In the genomic region with DNA sequence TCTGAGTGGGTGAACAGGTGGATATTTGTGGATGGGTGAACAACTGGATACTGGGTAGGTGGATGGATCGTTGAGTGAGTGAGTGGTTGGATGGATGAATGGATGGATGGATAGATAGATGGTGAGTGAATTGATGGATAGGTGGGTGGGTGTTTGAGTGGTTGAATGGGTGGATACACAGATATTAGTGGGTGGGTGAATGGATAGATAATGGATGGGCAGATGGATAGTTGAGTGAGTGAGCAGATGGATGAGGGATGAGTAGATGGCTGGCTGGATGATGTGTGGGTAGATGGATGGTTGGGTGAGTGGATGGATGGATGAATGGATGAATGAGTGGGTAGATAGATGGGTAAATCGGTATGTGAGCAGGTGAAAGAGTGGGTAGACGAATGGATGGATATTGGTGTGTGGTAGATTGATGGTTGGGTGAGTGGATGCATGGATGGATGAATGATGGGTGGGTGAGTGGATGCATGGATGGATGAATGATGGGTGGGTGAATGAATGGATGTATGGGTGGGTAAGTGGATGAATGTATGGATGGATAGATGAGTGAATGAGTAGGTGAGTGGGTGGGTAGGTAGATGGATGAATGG, we compare ENCODE assay signal across 33 cellular contexts.
"Had no signal": no experiment of that assay in that cellular context is flagged by ENCODE, and none has a peak within 500 bp of the region (broad histone marks: within the 10 kb centered on the region; RNA-seq: fewer than 3 reads in every experiment).

No MANE protein-coding gene starts in this region.

- DNase-seq: activated effector memory CD4-positive, alpha-beta T cell treated with anti-CD3 and anti-CD28 coated beads, Interleukin-2, amount 50 U/mL, for 16 hours; activated effector memory CD4-positive, alpha-beta T cell treated with Interleukin-2 at 50 U/mL for 16 hours; activated gamma-delta T cell; activated gamma-delta T cell treated with Interleukin-2 at 50 U/mL for 16 hours; activated naive CD4-positive, alpha-beta T cell; activated naive CD4-positive, alpha-beta T cell treated with anti-CD3 and anti-CD28 coated beads for 36 hours; activated naive CD4-positive, alpha-beta T cell treated with anti-CD3 and anti-CD28 coated beads, Interleukin-2, amount 10 ng/mL, durations not matched to agents 7 days and 5 days; activated naive CD4-positive, alpha-beta T cell treated with anti-CD3 and anti-CD28 coated beads, Interleukin-2, amount 50 U/mL, for 16 hours; activated naive CD4-positive, alpha-beta T cell treated with Interleukin-2 at 50 U/mL for 16 hours; activated naive CD8-positive, alpha-beta T cell treated with anti-CD3 and anti-CD28 coated beads for 36 hours; activated naive CD8-positive, alpha-beta T cell treated with anti-CD3 and anti-CD28 coated beads, Interleukin-2, amount 10 ng/mL, durations not matched to agents 7 days and 5 days; activated naive CD8-positive, alpha-beta T cell treated with anti-CD3 and anti-CD28 coated beads, Interleukin-2, amount 50 U/mL, for 24 hours; activated T-cell treated with anti-CD3 and anti-CD28 coated beads, Interleukin-2, amount 50 U/mL, for 1 hour; activated T-cell treated with anti-CD3 and anti-CD28 coated beads, Interleukin-2, amount 50 U/mL, for 24 hours; activated T-cell treated with anti-CD3 and anti-CD28 coated beads, Interleukin-2, amount 50 U/mL, for 4 hours; activated T-cell treated with anti-CD3 and anti-CD28 coated beads, Interleukin-2, amount 50 U/mL, for 48 hours; activated T-cell treated with anti-CD3 and anti-CD28 coated beads, Interleukin-2, amount 50 U/mL, for 72 hours; adrenal gland; amniotic stem cell; amygdala; anterior cingulate cortex; aorta; body of pancreas; brain microvascular endothelial cell; caudate nucleus; central memory CD4-positive, alpha-beta T cell; cerebellar nuclear complex had no signal

- H3K4me3 ChIP-seq: adrenal gland, ascending aorta, body of pancreas, breast epithelium, cardiac muscle cell had no signal

- H3K27ac ChIP-seq: adrenal gland, ascending aorta, body of pancreas, brain microvascular endothelial cell, breast epithelium, cardiac muscle cell had no signal

- H3K27me3 ChIP-seq: adrenal gland, ascending aorta, body of pancreas, brain microvascular endothelial cell, cardiac muscle cell had no signal

- ATAC-seq: activated naive CD4-positive, alpha-beta T cell treated with anti-CD3 and anti-CD28 coated beads, Interleukin-2, amount 50 U/mL, for 72 hours; activated naive CD8-positive, alpha-beta T cell treated with anti-CD3 and anti-CD28 coated beads, Interleukin-2, amount 50 U/mL, for 24 hours; activated T-cell treated with anti-CD3 and anti-CD28 coated beads, Interleukin-2, amount 50 U/mL, for 4 hours; activated T-cell treated with anti-CD3 and anti-CD28 coated beads, Interleukin-2, amount 50 U/mL, for 72 hours; activated T-helper 17 cell treated with anti-CD3 and anti-CD28 coated beads, Interleukin-2, amount 50 U/mL, for 72 hours; body of pancreas had no signal

- H3K4me1 ChIP-seq: adrenal gland, ascending aorta, body of pancreas, breast epithelium had no signal

- FAIRE-seq: astrocyte had no signal

- H3K36me3 ChIP-seq: adrenal gland, ascending aorta, brain microvascular endothelial cell, breast epithelium, cardiac muscle cell had no signal

- H3K9me3 ChIP-seq: adrenal gland, ascending aorta, body of pancreas, breast epithelium had no signal
